In the genomic region with DNA sequence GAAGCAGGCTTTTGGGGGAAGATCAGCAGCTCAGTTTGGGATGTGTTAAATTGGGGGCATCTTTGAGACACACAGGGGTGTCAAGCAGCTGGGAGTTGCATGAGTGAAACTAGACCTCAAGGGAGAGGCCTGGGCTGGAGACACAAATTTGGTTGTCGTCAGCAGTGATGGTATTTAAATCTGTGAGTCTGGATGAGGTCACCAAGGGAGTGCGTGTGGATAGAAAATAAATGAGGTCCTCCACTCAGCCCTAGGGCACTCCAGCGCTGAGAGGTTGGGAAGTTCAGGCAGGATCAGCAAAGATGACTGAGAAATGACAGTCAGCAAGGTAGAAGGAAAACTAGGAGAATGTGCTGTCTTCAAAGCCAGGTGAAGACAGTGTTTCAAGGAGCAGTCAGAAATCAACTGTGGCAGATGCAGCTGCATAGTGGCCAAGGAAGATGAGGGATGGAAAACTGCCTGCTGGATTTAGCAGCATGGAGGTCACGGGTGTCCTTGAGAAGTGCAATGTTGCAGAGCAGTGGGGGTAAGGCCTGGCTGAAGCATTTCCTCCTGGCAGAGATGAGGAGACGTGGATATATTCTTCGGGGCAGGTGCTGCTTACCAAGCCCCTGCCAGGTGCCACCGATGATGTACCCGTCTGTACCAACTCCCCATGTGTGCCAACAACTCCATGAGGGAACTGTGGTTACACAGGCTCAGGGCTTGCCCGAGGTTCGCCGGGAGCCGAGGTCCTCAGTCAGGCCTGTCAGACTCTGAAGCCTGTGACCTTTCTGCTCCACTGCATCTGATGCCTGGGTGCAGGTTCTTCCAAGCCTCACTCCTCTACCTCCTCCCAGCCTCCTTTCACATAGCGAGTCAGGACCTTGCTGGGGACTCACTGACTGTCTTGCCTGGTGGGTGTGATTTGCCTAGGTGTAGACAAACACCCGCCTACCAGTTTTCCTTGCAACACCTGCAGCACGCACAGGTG, we compare ENCODE assay signal across 12 cellular contexts. TPM values are rescaled to one million over a fixed set of nuclear protein-coding genes. Genes with fewer than 3 reads are reported as not detected.
DNase-seq lines count a peak whose midpoint lies in the region; ATAC-seq and TF ChIP-seq lines count a peak whose summit lies in the region.
"Had no signal": no experiment of that assay in that cellular context is flagged by ENCODE, and none has a peak within 500 bp of the region (broad histone marks: within the 10 kb centered on the region; RNA-seq: fewer than 3 reads in every experiment).

No MANE protein-coding gene starts in this region.

- peak overlapping the region; percentile 39 to 83 (median 53) for H3K27ac Mint-ChIP-seq in brain

- peak overlapping the region; percentile 41 to 100 for H3K27ac ChIP-seq in tibial artery
- H3K27ac ChIP-seq: testis had no signal

- peaks cover 14 to 31% (median 26%) of the 10 kb centered on the region in 3 donors for H3K36me3 ChIP-seq in tibial artery

- no peaks in the 10 kb centered on the region for H3K9me3 Mint-ChIP-seq in brain
- H3K9me3 Mint-ChIP-seq: activated T-cell treated with anti-CD3 and anti-CD28 coated beads, Interleukin-2, amount 50 U/mL, for 4 hours had no signal

- no peaks in the 10 kb centered on the region for H3K9me3 ChIP-seq in tibial artery
- H3K9me3 ChIP-seq: testis had no signal

- H3K36me3 Mint-ChIP-seq in brain: peaks cover 46% of the 10 kb centered on the region

- intact Hi-C loops in Right ventricle myocardium superior (cut with DNase I) (no loop called here), Right ventricle myocardium inferior (cut with DNase I) (no loop called here), left colon (cut with DNase I, micrococcal nuclease) (no loop called here), tibial artery (cut with DNase I; ENCODE audit: low total_unique reads) (no loop called here)

- ATAC-seq in Right ventricle myocardium superior (ENCODE audit: poor library complexity) (peak; percentile 24), Right ventricle myocardium inferior (no peak), left colon (peak; percentile 47), HG02870 (IDR thresholded peaks at IDR 0.05; ENCODE audit: unreplicated experiment) (no peak)
- ATAC-seq: activated T-cell treated with anti-CD3 and anti-CD28 coated beads, Interleukin-2, amount 50 U/mL, for 4 hours had no signal

- H3K27me3 ChIP-seq in tibial artery: no peaks in the 10 kb centered on the region
- H3K27me3 ChIP-seq: testis had no signal

- DNase-seq in Right ventricle myocardium superior (no peak), Right ventricle myocardium inferior (ENCODE audit: missing footprints) (no peak), left colon (no peak), tibial artery (no peak), activated gamma-delta T cell (lab: John Stamatoyannopoulos, UW) (no peak), NCI-H1417 (lab: John Stamatoyannopoulos, UW) (no peak)
- DNase-seq: activated T-cell treated with anti-CD3 and anti-CD28 coated beads, Interleukin-2, amount 50 U/mL, for 4 hours; KBM-7; retina; testis had no signal

- no peaks in the 10 kb centered on the region for H3K27me3 Mint-ChIP-seq in brain

- no peak overlapping the region for H3K4me3 Mint-ChIP-seq in brain
- H3K4me3 Mint-ChIP-seq: activated T-cell treated with anti-CD3 and anti-CD28 coated beads, Interleukin-2, amount 50 U/mL, for 4 hours had no signal

- peaks cover 35% of the 10 kb centered on the region for H3K4me1 Mint-ChIP-seq in brain

- TF ChIP-seq CTCF in brain (conservative IDR thresholded peaks at IDR 0.05): no peak
- no peak for TF ChIP-seq CTCF in tibial artery (IDR thresholded peaks at IDR 0.05)

- H3K4me1 ChIP-seq in tibial artery: peaks cover 0 to 82% (median 56%) of the 10 kb centered on the region in 4 donors

- H3K4me3 ChIP-seq in tibial artery: no peak overlapping the region
- H3K4me3 ChIP-seq: testis had no signal

RNA-seq across cellular contexts. Expression of gene MAP7D1, which starts 11.3 kb away (rescaled TPM):
- total RNA-seq in Right ventricle myocardium superior: 390 TPM
- total RNA-seq in Right ventricle myocardium inferior: 383 TPM
- 244 TPM for polyA plus RNA-seq in brain (ENCODE audit: insufficient read depth, low read depth, low replicate concordance)
- total RNA-seq in left colon: 10 to 100 TPM; 38.3 to 62.5 TPM

RNA-seq across cellular contexts. Expression of gene TRAPPC3, which starts 17.9 kb away (rescaled TPM):
- total RNA-seq in Right ventricle myocardium superior (59.6 TPM), Right ventricle myocardium inferior (53.9 TPM), left colon (10 to 100 TPM; 62.4 to 63.0 TPM)
- polyA plus RNA-seq in brain (ENCODE audit: insufficient read depth, low read depth, low replicate concordance): 105 TPM

RNA-seq across cellular contexts. Expression of gene COL8A2, which starts 42.2 kb away (rescaled TPM):
- 1.4 TPM for total RNA-seq in Right ventricle myocardium superior
- total RNA-seq in Right ventricle myocardium inferior: 1.0 TPM
- 1.8 TPM for polyA plus RNA-seq in brain (ENCODE audit: insufficient read depth, low read depth, low replicate concordance)
- 1 to 10 TPM in 1 of 2 donors, under 1 TPM in 1; 0.55 to 1.8 TPM for total RNA-seq in left colon

RNA-seq across cellular contexts. Expression of gene THRAP3, which starts 57.0 kb away (rescaled TPM):
- total RNA-seq in Right ventricle myocardium superior: 57.6 TPM
- total RNA-seq in Right ventricle myocardium inferior: 60.1 TPM
- 59.5 TPM for polyA plus RNA-seq in brain (ENCODE audit: insufficient read depth, low read depth, low replicate concordance)
- total RNA-seq in left colon: 10 to 100 TPM; 78.7 to 79.7 TPM

Comparison
In these comparisons a context has a peak if more than half of its experiments do, and no peak if none do; other contexts are left out.
1. ATAC-seq: peak in Right ventricle myocardium superior (single experiment) and left colon (single experiment); none in Right ventricle myocardium inferior (single experiment) and HG02870 (single experiment).